ENCODE assay signal across 1 cellular context in the genomic region with DNA sequence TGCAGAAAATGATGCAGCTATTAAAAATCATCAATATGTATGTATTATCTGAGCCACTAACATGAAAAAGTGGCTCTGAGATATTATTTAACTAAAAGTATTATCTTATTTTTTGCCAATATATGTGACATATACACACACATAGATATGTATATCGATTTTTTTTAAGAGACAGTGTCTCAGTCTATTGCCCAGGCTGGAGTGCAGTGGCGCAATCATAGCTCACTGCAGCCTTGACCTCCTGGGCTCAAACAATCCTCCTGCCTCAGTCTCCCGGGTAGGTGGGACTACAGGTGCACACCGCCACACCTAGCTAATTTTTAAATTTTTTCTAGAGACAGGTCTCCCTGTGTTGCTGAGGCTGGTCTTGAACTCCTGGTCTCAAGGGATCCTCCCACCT.
TF ChIP-seq lines count a peak whose summit lies in the region.

No MANE protein-coding gene starts in this region.

TF ChIP-seq in HCT116, 20 proteins besides CTCF, POLR2A, EP300 and RAD21 (continued from another document):
- TF ChIP-seq EZH2 (IDR thresholded peaks at IDR 0.05) (no peak), REST (IDR thresholded peaks at IDR 0.05; ENCODE audit: low read depth) (no peak), SRF (IDR thresholded peaks at IDR 0.05; ENCODE audit: low read depth) (no peak), FOSL1 (IDR thresholded peaks at IDR 0.05; ENCODE audit: low read depth) (no peak), CEBPB (IDR thresholded peaks at IDR 0.05; ENCODE audit: low read depth) (no peak), TCF7L2 (IDR thresholded peaks at IDR 0.05; ENCODE audit: borderline replicate concordance, extremely low read depth, insufficient read depth, insufficient read length) (no peak), SIN3A (IDR thresholded peaks at IDR 0.05; ENCODE audit: low read depth) (no peak)
TF ChIP-seq in HCT116: peak in this region for 0.
